In genomic region chr1:41538741-41539415, GRCh38 we compare ENCODE assay signal across 2 cellular contexts.
TF ChIP-seq lines count a peak whose summit lies in the region.

No MANE protein-coding gene starts in this region.

TF ChIP-seq in SK-N-SH treated with all-trans-retinoic acid at 6 μM for 48 hours, 23 proteins besides CTCF, POLR2A, EP300 and RAD21 (continued from another document):
- TF ChIP-seq, protein P1, sequence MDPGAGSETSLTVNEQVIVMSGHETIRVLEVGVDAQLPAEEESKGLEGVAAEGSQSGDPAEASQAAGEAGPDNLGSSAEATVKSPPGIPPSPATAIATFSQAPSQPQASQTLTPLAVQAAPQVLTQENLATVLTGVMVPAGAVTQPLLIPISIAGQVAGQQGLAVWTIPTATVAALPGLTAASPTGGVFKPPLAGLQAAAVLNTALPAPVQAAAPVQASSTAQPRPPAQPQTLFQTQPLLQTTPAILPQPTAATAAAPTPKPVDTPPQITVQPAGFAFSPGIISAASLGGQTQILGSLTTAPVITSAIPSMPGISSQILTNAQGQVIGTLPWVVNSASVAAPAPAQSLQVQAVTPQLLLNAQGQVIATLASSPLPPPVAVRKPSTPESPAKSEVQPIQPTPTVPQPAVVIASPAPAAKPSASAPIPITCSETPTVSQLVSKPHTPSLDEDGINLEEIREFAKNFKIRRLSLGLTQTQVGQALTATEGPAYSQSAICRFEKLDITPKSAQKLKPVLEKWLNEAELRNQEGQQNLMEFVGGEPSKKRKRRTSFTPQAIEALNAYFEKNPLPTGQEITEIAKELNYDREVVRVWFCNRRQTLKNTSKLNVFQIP (CRISPR knock-in tag; IDR thresholded peaks at IDR 0.05; ENCODE audit: borderline replicate concordance, low read depth), result no peak
- TF ChIP-seq, protein P2, sequence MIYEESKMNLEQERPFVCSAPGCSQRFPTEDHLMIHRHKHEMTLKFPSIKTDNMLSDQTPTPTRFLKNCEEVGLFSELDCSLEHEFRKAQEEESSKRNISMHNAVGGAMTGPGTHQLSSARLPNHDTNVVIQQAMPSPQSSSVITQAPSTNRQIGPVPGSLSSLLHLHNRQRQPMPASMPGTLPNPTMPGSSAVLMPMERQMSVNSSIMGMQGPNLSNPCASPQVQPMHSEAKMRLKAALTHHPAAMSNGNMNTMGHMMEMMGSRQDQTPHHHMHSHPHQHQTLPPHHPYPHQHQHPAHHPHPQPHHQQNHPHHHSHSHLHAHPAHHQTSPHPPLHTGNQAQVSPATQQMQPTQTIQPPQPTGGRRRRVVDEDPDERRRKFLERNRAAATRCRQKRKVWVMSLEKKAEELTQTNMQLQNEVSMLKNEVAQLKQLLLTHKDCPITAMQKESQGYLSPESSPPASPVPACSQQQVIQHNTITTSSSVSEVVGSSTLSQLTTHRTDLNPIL (CRISPR knock-in tag; IDR thresholded peaks at IDR 0.05; ENCODE audit: low read depth), result no peak
- TF ChIP-seq CSDC2 (CRISPR knock-in tag; IDR thresholded peaks at IDR 0.05) (no peak), ZFP30 (CRISPR knock-in tag; IDR thresholded peaks at IDR 0.05) (no peak), PATZ1 (CRISPR knock-in tag; IDR thresholded peaks at IDR 0.05; ENCODE audit: borderline replicate concordance) (no peak), ZNF70 (CRISPR knock-in tag; IDR thresholded peaks at IDR 0.05) (no peak), ZFP3 (CRISPR knock-in tag; IDR thresholded peaks at IDR 0.05) (no peak), ESRRG (CRISPR knock-in tag; IDR thresholded peaks at IDR 0.05) (no peak), RARB (CRISPR knock-in tag; IDR thresholded peaks at IDR 0.05) (no peak)

TF ChIP-seq in SK-N-SH, 30 proteins besides CTCF, POLR2A, EP300 and RAD21 (continued from another document):
- TF ChIP-seq REST (IDR thresholded peaks at IDR 0.05; ENCODE audit: low read depth, low read length) (no peak), PBX3 (IDR thresholded peaks at IDR 0.05) (no peak), NRF1 (IDR thresholded peaks at IDR 0.05; ENCODE audit: low read depth, low read length) (no peak), MEF2A (IDR thresholded peaks at IDR 0.05; ENCODE audit: borderline replicate concordance, low read depth) (no peak), MXI1 (IDR thresholded peaks at IDR 0.05; ENCODE audit: low read depth, low read length) (no peak), FOXJ3 (CRISPR knock-in tag; IDR thresholded peaks at IDR 0.05) (no peak), ELF1 (IDR thresholded peaks at IDR 0.05) (no peak), NFIC (IDR thresholded peaks at IDR 0.05; ENCODE audit: borderline replicate concordance) (no peak), TCF12 (IDR thresholded peaks at IDR 0.05) (no peak), YY1 (IDR thresholded peaks at IDR 0.05; ENCODE audit: low read depth) (no peak)
